11 cellular contexts compared by ENCODE assay signal in genomic region chr1:236144033-236144432, GRCh38. TPM values are rescaled to one million over a fixed set of nuclear protein-coding genes. Genes with fewer than 3 reads are reported as not detected.
DNase-seq lines count a peak whose midpoint lies in the region; ATAC-seq, FAIRE-seq and TF ChIP-seq lines count a peak whose summit lies in the region.
"Had no signal": no experiment of that assay in that cellular context is flagged by ENCODE, and none has a peak within 500 bp of the region (broad histone marks: within the 10 kb centered on the region; RNA-seq: fewer than 3 reads in every experiment).

No MANE protein-coding gene starts in this region.

- H3K27me3 Mint-ChIP-seq in activated T-cell treated with anti-CD3 and anti-CD28 coated beads, Interleukin-2, amount 50 U/mL, for 24 hours, result peaks cover 28% of the 10 kb centered on the region
- H3K27me3 Mint-ChIP-seq in activated T-helper 17 cell treated with anti-CD3 and anti-CD28 coated beads, Interleukin-2, amount 50 U/mL, for 72 hours, result peaks cover 16% of the 10 kb centered on the region
- H3K27me3 Mint-ChIP-seq in immature natural killer cell (ENCODE audit: low read depth in 3 of 3), result peaks cover 2 to 21% (median 9%) of the 10 kb centered on the region in 3 donors

- peaks cover 42% of the 10 kb centered on the region for H3K4me1 Mint-ChIP-seq in activated T-cell treated with anti-CD3 and anti-CD28 coated beads, Interleukin-2, amount 50 U/mL, for 24 hours (ENCODE audit: low read depth)
- peaks cover 18% of the 10 kb centered on the region for H3K4me1 Mint-ChIP-seq in activated T-helper 17 cell treated with anti-CD3 and anti-CD28 coated beads, Interleukin-2, amount 50 U/mL, for 72 hours
- peaks cover 44 to 52% of the 10 kb centered on the region in 2 donors for H3K4me1 Mint-ChIP-seq in immature natural killer cell

- H3K36me3 ChIP-seq in thoracic aorta, result no peaks in the 10 kb centered on the region
- H3K36me3 ChIP-seq: gastroesophageal sphincter, uterus had no signal

- peaks cover 8% of the 10 kb centered on the region for H3K36me3 Mint-ChIP-seq in activated T-cell treated with anti-CD3 and anti-CD28 coated beads, Interleukin-2, amount 50 U/mL, for 24 hours (ENCODE audit: low read depth)
- peaks cover 16% of the 10 kb centered on the region for H3K36me3 Mint-ChIP-seq in activated T-helper 17 cell treated with anti-CD3 and anti-CD28 coated beads, Interleukin-2, amount 50 U/mL, for 72 hours (ENCODE audit: low read depth)
- H3K36me3 Mint-ChIP-seq in immature natural killer cell, result peaks cover 0 to 3% (median 0%) of the 10 kb centered on the region in 3 donors

- no peak for TF ChIP-seq CTCF in thoracic aorta (IDR thresholded peaks at IDR 0.05)

- no peak for ATAC-seq in activated T-helper 17 cell treated with anti-CD3 and anti-CD28 coated beads, Interleukin-2, amount 50 U/mL, for 72 hours (replicated peaks)
- ATAC-seq in thoracic aorta (ENCODE audit: insufficient number of reproducible peaks, low FRiP score, low read depth), result no peak

- H3K4me3 ChIP-seq in thoracic aorta, result peak overlapping the region; percentile 93

- peaks cover 0 to 20% of the 10 kb centered on the region in 2 donors for H3K4me1 ChIP-seq in thoracic aorta (ENCODE audit: control insufficient read depth in 1 of 2, low read depth in 2 of 2)
- H3K4me1 ChIP-seq: uterus had no signal

- H3K4me3 Mint-ChIP-seq in activated T-cell treated with anti-CD3 and anti-CD28 coated beads, Interleukin-2, amount 50 U/mL, for 24 hours, result peak overlapping the region; percentile 85
- H3K4me3 Mint-ChIP-seq in activated T-helper 17 cell treated with anti-CD3 and anti-CD28 coated beads, Interleukin-2, amount 50 U/mL, for 72 hours, result peak overlapping the region; percentile 92
- H3K4me3 Mint-ChIP-seq in immature natural killer cell, result peak overlapping the region; percentile 94 to 99 (median 96)

- H3K9me3 Mint-ChIP-seq in activated T-cell treated with anti-CD3 and anti-CD28 coated beads, Interleukin-2, amount 50 U/mL, for 24 hours, result no peaks in the 10 kb centered on the region
- no peaks in the 10 kb centered on the region for H3K9me3 Mint-ChIP-seq in activated T-helper 17 cell treated with anti-CD3 and anti-CD28 coated beads, Interleukin-2, amount 50 U/mL, for 72 hours
- H3K9me3 Mint-ChIP-seq in immature natural killer cell, result no peaks in the 10 kb centered on the region

- H3K27ac ChIP-seq in thoracic aorta, result no peak overlapping the region

- no peak for DNase-seq in activated T-cell treated with anti-CD3 and anti-CD28 coated beads, Interleukin-2, amount 50 U/mL, for 24 hours
- no peak for DNase-seq in activated T-cell treated with anti-CD3 and anti-CD28 coated beads, Interleukin-2, amount 50 U/mL, for 1 hour
- DNase-seq in immature natural killer cell (no peak), thoracic aorta (ENCODE audit: low spot score) (no peak), SIG-M5 treated with dmso at 0.1 percent for 504 hours (lab: John Stamatoyannopoulos, UW; ENCODE audit: unreplicated experiment) (no peak), NCI-H146 (lab: John Stamatoyannopoulos, UW) (no peak), frontal cortex (ENCODE audit: low spot score in 2 of 2) (no peak)
- DNase-seq: NCI-H446 had no signal

- H3K9me3 ChIP-seq in thoracic aorta, result no peaks in the 10 kb centered on the region
- H3K9me3 ChIP-seq: gastroesophageal sphincter, uterus had no signal

- H3K27ac Mint-ChIP-seq in activated T-cell treated with anti-CD3 and anti-CD28 coated beads, Interleukin-2, amount 50 U/mL, for 24 hours, result no peak overlapping the region
- no peak overlapping the region for H3K27ac Mint-ChIP-seq in activated T-helper 17 cell treated with anti-CD3 and anti-CD28 coated beads, Interleukin-2, amount 50 U/mL, for 72 hours
- peak overlapping the region in 1 of 6 donors; percentile 65 for H3K27ac Mint-ChIP-seq in immature natural killer cell

- FAIRE-seq in frontal cortex (lab: Jason Lieb, UNC), result no peak

- no peaks in the 10 kb centered on the region for H3K27me3 ChIP-seq in thoracic aorta (replicated peaks; ENCODE audit: insufficient read depth)
- H3K27me3 ChIP-seq: uterus had no signal

RNA-seq across cellular contexts. Expression of gene GPR137B, which starts 1.7 kb away (rescaled TPM):
- 10 to 100 TPM in 1 of 2 donors, 1 to 10 TPM in 1; 5.1 to 10.1 TPM for total RNA-seq in activated T-helper 17 cell treated with anti-CD3 and anti-CD28 coated beads, Interleukin-2, amount 50 U/mL, for 72 hours
- polyA plus RNA-seq in immature natural killer cell, result 10 to 100 TPM in 1 of 3 donors, 1 to 10 TPM in 2; 3.6 to 10.8 (median 9.1) TPM
- total RNA-seq in thoracic aorta (10 to 100 TPM; 17.2 to 39.0 TPM), frontal cortex (35.5 TPM)
